In the genomic region with DNA sequence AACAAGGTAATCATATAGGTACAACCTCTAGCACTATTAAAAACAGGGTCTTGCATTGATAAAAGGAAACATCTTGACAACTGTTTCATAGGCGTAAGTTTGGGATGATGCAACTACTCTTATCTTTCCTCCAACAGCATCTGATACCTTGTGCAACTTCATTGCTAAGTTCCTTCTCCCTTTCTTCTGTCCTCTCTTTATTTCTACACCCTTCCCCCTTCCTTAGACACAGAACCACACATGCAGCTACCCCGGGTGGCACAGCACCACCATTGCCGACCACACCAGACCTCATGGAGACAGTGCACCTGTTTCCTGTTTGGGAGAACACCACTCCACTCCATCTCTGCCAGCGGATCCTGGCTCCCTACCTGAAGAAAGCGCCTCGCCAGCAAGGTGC, we compare ENCODE assay signal across 1 cellular context.
TF ChIP-seq lines count a peak whose summit lies in the region.

No MANE protein-coding gene starts in this region.

TF ChIP-seq in K562, 482 proteins besides CTCF, POLR2A, EP300 and RAD21 (continued from another document and continues in another):
- TF ChIP-seq ZNF639 (CRISPR knock-in tag; conservative IDR thresholded peaks at IDR 0.05 in 1 of 2, IDR thresholded peaks at IDR 0.05 in 1 of 2) (no peak; a peak in 1 of 4 replicates), MTA3 (IDR thresholded peaks at IDR 0.05; ENCODE audit: borderline replicate concordance) (0 out of 2 replicates have a peak, but pooled peaks have one; percentile 36), NCOA2 (IDR thresholded peaks at IDR 0.05; ENCODE audit: partially characterized antibody in 2 of 2) (no peak), BRCA1 (IDR thresholded peaks at IDR 0.05) (no peak), BRCA1 (CRISPR knock-in tag; IDR thresholded peaks at IDR 0.05) (no peak), ZNF668 (CRISPR knock-in tag; IDR thresholded peaks at IDR 0.05) (peak; percentile 75; the same call in 1 of the 2 replicates), EP400 (IDR thresholded peaks at IDR 0.05) (peak; percentile 30; the same call in 1 of the 2 replicates), MTA2 (IDR thresholded peaks at IDR 0.05; ENCODE audit: low read depth) (peak; percentile 62), ZNF146 (CRISPR knock-in tag; IDR thresholded peaks at IDR 0.05; ENCODE audit: unreplicated experiment) (no peak), NR4A1 (CRISPR knock-in tag; IDR thresholded peaks at IDR 0.05) (no peak), NR4A1 (tag; IDR thresholded peaks at IDR 0.05) (peak; percentile 89), FOXJ2 (tag; IDR thresholded peaks at IDR 0.05) (peak; percentile 57; the same call in 1 of the 2 replicates), ZNF644 (tag; IDR thresholded peaks at IDR 0.05; ENCODE audit: low read depth) (peak; percentile 63; the same call in 1 of the 2 replicates), TAF7 (tag; IDR thresholded peaks at IDR 0.05) (no peak), NUFIP1 (IDR thresholded peaks at IDR 0.05; ENCODE audit: partially characterized antibody) (no peak), ARID1B (IDR thresholded peaks at IDR 0.05) (peak; percentile 90), KLF16 (IDR thresholded peaks at IDR 0.05) (0 out of 2 replicates have a peak, but pooled peaks have one; percentile 18), TFE3 (CRISPR knock-in tag; IDR thresholded peaks at IDR 0.05) (no peak), MTA1 (IDR thresholded peaks at IDR 0.05; ENCODE audit: borderline replicate concordance) (peak; percentile 83; the same call in 1 of the 2 replicates), ZBTB49 (CRISPR knock-in tag; IDR thresholded peaks at IDR 0.05; ENCODE audit: borderline replicate concordance) (no peak), NR2C1 (IDR thresholded peaks at IDR 0.05) (no peak), NR2C1 (tag; IDR thresholded peaks at IDR 0.05) (0 out of 2 replicates have a peak, but pooled peaks have one; percentile 33), NFIC (IDR thresholded peaks at IDR 0.05) (peak; percentile 20; the same call in 1 of the 2 replicates), HDAC1 (IDR thresholded peaks at IDR 0.05) (peak in 1 of 2 experiments; percentile 58; a peak in 2 of 4 replicates), TCF7L2 (IDR thresholded peaks at IDR 0.05; ENCODE audit: low read depth, low read length) (no peak), SMAD4 (CRISPR knock-in tag; conservative IDR thresholded peaks at IDR 0.05) (peak; percentile 85), ZNF197 (CRISPR knock-in tag; IDR thresholded peaks at IDR 0.05; ENCODE audit: low read depth) (peak; percentile 75; the same call in 1 of the 2 replicates), ZNF707 (CRISPR knock-in tag; conservative IDR thresholded peaks at IDR 0.05) (no peak), RBFOX2 (IDR thresholded peaks at IDR 0.05; ENCODE audit: low read depth, low read length) (no peak), DMBX1 (CRISPR knock-in tag; IDR thresholded peaks at IDR 0.05; ENCODE audit: borderline replicate concordance) (peak; percentile 74), ZNF431 (CRISPR knock-in tag; IDR thresholded peaks at IDR 0.05) (no peak), MAZ (CRISPR knock-in tag; conservative IDR thresholded peaks at IDR 0.05 in 1 of 2, IDR thresholded peaks at IDR 0.05 in 1 of 2) (no peak; a peak in 1 of 4 replicates), IRF9 (tag; IDR thresholded peaks at IDR 0.05) (peak; percentile 95), CCNT2 (IDR thresholded peaks at IDR 0.05; ENCODE audit: borderline replicate concordance, extremely low read depth, insufficient read length, low read depth, low read length) (peak; percentile 40), RBM39 (optimal IDR thresholded peaks at IDR 0.05; ENCODE audit: low read depth, low read length) (no peak), SMARCA4 (IDR thresholded peaks at IDR 0.05) (peak; percentile 87; the same call in 1 of the 2 replicates), PML (IDR thresholded peaks at IDR 0.05; ENCODE audit: low read length) (peak; percentile 57; the same call in 1 of the 2 replicates)
- TF ChIP-seq, protein P1, sequence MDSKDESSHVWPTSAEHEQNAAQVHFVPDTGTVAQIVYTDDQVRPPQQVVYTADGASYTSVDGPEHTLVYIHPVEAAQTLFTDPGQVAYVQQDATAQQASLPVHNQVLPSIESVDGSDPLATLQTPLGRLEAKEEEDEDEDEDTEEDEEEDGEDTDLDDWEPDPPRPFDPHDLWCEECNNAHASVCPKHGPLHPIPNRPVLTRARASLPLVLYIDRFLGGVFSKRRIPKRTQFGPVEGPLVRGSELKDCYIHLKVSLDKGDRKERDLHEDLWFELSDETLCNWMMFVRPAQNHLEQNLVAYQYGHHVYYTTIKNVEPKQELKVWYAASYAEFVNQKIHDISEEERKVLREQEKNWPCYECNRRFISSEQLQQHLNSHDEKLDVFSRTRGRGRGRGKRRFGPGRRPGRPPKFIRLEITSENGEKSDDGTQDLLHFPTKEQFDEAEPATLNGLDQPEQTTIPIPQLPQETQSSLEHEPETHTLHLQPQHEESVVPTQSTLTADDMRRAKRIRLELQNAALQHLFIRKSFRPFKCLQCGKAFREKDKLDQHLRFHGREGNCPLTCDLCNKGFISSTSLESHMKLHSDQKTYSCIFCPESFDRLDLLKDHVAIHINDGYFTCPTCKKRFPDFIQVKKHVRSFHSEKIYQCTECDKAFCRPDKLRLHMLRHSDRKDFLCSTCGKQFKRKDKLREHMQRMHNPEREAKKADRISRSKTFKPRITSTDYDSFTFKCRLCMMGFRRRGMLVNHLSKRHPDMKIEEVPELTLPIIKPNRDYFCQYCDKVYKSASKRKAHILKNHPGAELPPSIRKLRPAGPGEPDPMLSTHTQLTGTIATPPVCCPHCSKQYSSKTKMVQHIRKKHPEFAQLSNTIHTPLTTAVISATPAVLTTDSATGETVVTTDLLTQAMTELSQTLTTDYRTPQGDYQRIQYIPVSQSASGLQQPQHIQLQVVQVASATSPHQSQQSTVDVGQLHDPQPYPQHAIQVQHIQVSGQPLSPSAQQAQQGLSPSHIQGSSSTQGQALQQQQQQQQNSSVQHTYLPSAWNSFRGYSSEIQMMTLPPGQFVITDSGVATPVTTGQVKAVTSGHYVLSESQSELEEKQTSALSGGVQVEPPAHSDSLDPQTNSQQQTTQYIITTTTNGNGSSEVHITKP (IDR thresholded peaks at IDR 0.05; ENCODE audit: partially characterized antibody), result no peak
- TF ChIP-seq, protein P2, sequence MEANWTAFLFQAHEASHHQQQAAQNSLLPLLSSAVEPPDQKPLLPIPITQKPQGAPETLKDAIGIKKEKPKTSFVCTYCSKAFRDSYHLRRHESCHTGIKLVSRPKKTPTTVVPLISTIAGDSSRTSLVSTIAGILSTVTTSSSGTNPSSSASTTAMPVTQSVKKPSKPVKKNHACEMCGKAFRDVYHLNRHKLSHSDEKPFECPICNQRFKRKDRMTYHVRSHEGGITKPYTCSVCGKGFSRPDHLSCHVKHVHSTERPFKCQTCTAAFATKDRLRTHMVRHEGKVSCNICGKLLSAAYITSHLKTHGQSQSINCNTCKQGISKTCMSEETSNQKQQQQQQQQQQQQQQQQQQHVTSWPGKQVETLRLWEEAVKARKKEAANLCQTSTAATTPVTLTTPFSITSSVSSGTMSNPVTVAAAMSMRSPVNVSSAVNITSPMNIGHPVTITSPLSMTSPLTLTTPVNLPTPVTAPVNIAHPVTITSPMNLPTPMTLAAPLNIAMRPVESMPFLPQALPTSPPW (CRISPR knock-in tag; IDR thresholded peaks at IDR 0.05), result no peak
- TF ChIP-seq, protein P3, sequence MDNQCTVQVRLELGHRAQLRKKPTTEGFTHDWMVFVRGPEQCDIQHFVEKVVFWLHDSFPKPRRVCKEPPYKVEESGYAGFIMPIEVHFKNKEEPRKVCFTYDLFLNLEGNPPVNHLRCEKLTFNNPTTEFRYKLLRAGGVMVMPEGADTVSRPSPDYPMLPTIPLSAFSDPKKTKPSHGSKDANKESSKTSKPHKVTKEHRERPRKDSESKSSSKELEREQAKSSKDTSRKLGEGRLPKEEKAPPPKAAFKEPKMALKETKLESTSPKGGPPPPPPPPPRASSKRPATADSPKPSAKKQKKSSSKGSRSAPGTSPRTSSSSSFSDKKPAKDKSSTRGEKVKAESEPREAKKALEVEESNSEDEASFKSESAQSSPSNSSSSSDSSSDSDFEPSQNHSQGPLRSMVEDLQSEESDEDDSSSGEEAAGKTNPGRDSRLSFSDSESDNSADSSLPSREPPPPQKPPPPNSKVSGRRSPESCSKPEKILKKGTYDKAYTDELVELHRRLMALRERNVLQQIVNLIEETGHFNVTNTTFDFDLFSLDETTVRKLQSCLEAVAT (IDR thresholded peaks at IDR 0.05), result 0 out of 4 replicates have a peak, but pooled peaks have one; percentile 42 to 50
- TF ChIP-seq, protein P4, sequence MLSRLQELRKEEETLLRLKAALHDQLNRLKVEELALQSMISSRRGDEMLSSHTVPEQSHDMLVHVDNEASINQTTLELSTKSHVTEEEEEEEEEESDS (CRISPR knock-in tag; IDR thresholded peaks at IDR 0.05), result no peak
- TF ChIP-seq, protein P5, sequence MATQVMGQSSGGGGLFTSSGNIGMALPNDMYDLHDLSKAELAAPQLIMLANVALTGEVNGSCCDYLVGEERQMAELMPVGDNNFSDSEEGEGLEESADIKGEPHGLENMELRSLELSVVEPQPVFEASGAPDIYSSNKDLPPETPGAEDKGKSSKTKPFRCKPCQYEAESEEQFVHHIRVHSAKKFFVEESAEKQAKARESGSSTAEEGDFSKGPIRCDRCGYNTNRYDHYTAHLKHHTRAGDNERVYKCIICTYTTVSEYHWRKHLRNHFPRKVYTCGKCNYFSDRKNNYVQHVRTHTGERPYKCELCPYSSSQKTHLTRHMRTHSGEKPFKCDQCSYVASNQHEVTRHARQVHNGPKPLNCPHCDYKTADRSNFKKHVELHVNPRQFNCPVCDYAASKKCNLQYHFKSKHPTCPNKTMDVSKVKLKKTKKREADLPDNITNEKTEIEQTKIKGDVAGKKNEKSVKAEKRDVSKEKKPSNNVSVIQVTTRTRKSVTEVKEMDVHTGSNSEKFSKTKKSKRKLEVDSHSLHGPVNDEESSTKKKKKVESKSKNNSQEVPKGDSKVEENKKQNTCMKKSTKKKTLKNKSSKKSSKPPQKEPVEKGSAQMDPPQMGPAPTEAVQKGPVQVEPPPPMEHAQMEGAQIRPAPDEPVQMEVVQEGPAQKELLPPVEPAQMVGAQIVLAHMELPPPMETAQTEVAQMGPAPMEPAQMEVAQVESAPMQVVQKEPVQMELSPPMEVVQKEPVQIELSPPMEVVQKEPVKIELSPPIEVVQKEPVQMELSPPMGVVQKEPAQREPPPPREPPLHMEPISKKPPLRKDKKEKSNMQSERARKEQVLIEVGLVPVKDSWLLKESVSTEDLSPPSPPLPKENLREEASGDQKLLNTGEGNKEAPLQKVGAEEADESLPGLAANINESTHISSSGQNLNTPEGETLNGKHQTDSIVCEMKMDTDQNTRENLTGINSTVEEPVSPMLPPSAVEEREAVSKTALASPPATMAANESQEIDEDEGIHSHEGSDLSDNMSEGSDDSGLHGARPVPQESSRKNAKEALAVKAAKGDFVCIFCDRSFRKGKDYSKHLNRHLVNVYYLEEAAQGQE (CRISPR knock-in tag; IDR thresholded peaks at IDR 0.05; ENCODE audit: low read depth), result 0 out of 2 replicates have a peak, but pooled peaks have one; percentile 27
- TF ChIP-seq, protein P6, sequence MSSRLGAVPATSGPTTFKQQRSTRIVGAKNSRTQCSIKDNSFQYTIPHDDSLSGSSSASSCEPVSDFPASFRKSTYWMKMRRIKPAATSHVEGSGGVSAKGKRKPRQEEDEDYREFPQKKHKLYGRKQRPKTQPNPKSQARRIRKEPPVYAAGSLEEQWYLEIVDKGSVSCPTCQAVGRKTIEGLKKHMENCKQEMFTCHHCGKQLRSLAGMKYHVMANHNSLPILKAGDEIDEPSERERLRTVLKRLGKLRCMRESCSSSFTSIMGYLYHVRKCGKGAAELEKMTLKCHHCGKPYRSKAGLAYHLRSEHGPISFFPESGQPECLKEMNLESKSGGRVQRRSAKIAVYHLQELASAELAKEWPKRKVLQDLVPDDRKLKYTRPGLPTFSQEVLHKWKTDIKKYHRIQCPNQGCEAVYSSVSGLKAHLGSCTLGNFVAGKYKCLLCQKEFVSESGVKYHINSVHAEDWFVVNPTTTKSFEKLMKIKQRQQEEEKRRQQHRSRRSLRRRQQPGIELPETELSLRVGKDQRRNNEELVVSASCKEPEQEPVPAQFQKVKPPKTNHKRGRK (tag; IDR thresholded peaks at IDR 0.05), result no peak
